ENCODE assay signal across 19 cellular contexts in genomic region chr14:54715811-54716210, GRCh38.
DNase-seq lines count a peak whose midpoint lies in the region; ATAC-seq and TF ChIP-seq lines count a peak whose summit lies in the region.
"Had no signal": no experiment of that assay in that cellular context is flagged by ENCODE, and none has a peak within 500 bp of the region (broad histone marks: within the 10 kb centered on the region; RNA-seq: fewer than 3 reads in every experiment).

No MANE protein-coding gene starts in this region.

- DNase-seq in heart right ventricle (no peak), Right ventricle myocardium inferior (ENCODE audit: missing footprints) (no peak), coronary artery (ENCODE audit: low spot score) (no peak), AG08395 (ENCODE audit: low spot score) (no peak), sigmoid colon (no peak), GM10248 (ENCODE audit: extremely low spot score) (no peak)
- DNase-seq: BE2C; Calu3; CD4-positive, alpha-beta memory T cell; DMS53; NCI-H1417 treated with DMSO at 0.1 percent for 48 hours; NCI-H2029; NCI-H345; NCI-H526; PC-9; SJCRH30 had no signal

- TF ChIP-seq EP300 in sigmoid colon (IDR thresholded peaks at IDR 0.05): no peak

- peaks cover 16 to 88% (median 60%) of the 10 kb centered on the region in 9 donors for H3K4me1 ChIP-seq in heart right ventricle
- H3K4me1 ChIP-seq in skeletal muscle tissue (ENCODE audit: control insufficient read depth in 3 of 3, insufficient read depth in 3 of 3, low read length in 3 of 3): peaks cover 44 to 68% (median 61%) of the 10 kb centered on the region in 3 donors
- H3K4me1 ChIP-seq in sigmoid colon: peaks cover 0 to 69% (median 55%) of the 10 kb centered on the region in 4 donors
- H3K4me1 ChIP-seq: BE2C had no signal

- H3K27me3 ChIP-seq in heart right ventricle: no peaks in the 10 kb centered on the region
- H3K27me3 ChIP-seq in skeletal muscle tissue (ENCODE audit: control insufficient read depth in 3 of 3, insufficient read depth in 3 of 3, low read length in 3 of 3): no peaks in the 10 kb centered on the region
- no peaks in the 10 kb centered on the region for H3K27me3 ChIP-seq in sigmoid colon
- H3K27me3 ChIP-seq: BE2C, SJCRH30 had no signal

- no peak for ATAC-seq in heart right ventricle
- no peak for ATAC-seq in Right ventricle myocardium inferior
- no peak for ATAC-seq in HG03439 (IDR thresholded peaks at IDR 0.05; ENCODE audit: unreplicated experiment)

- POLR2A ChIA-PET in GM10248 (lab: Yijun Ruan, JAX): no interaction called here

- H3K4me3 ChIP-seq in heart right ventricle (no peak overlapping the region), coronary artery (no peak overlapping the region), skeletal muscle tissue (ENCODE audit: low read length in 3 of 3) (no peak overlapping the region), sigmoid colon (no peak overlapping the region)
- H3K4me3 ChIP-seq: PC-9, SJCRH30 had no signal

- H3K36me3 ChIP-seq in heart right ventricle: no peaks in the 10 kb centered on the region
- no peaks in the 10 kb centered on the region for H3K36me3 ChIP-seq in skeletal muscle tissue (ENCODE audit: control insufficient read depth in 3 of 3, insufficient read depth in 3 of 3, low read length in 3 of 3)
- no peaks in the 10 kb centered on the region for H3K36me3 ChIP-seq in sigmoid colon
- H3K36me3 ChIP-seq: BE2C, SJCRH30 had no signal

- CTCF ChIA-PET in GM10248 (lab: Yijun Ruan, JAX): no interaction called here

- H3K9me3 ChIP-seq in heart right ventricle (no peaks in the 10 kb centered on the region), skeletal muscle tissue (ENCODE audit: control insufficient read depth in 3 of 3, low read length in 3 of 3) (no peaks in the 10 kb centered on the region), sigmoid colon (no peaks in the 10 kb centered on the region)
- H3K9me3 ChIP-seq: BE2C, SJCRH30 had no signal

- TF ChIP-seq POLR2A in sigmoid colon (IDR thresholded peaks at IDR 0.05): no peak

- TF ChIP-seq CTCF in heart right ventricle (IDR thresholded peaks at IDR 0.05): no peak
- TF ChIP-seq CTCF in coronary artery (IDR thresholded peaks at IDR 0.05): no peak
- TF ChIP-seq CTCF in sigmoid colon (IDR thresholded peaks at IDR 0.05): no peak
- TF ChIP-seq CTCF in GM10248 (IDR thresholded peaks at IDR 0.05; ENCODE audit: control extremely low read depth, extremely low read depth, low read depth, missing control alignments): no peak

- intact Hi-C loops in heart right ventricle (cut with DNase I) (no loop called here), Right ventricle myocardium inferior (cut with DNase I) (no loop called here), sigmoid colon (cut with DNase I) (no loop called here)

- WGBS in heart right ventricle, 2 donors: 56 to 66% methylated on average over 1 of the region's 1 CpG
- WGBS in sigmoid colon, 2 donors: 68 to 85% methylated on average over 1 of the region's 1 CpG

- H3K9ac ChIP-seq in skeletal muscle tissue (ENCODE audit: low read depth in 1 of 3, low read length in 3 of 3): no peak overlapping the region

- H3K27ac ChIP-seq in heart right ventricle (peak overlapping the region in 6 of 10 donors; percentile 11 to 86 (median 36)), coronary artery (peak overlapping the region; percentile 36 to 61), skeletal muscle tissue (ENCODE audit: low read depth, low read length) (peak overlapping the region; percentile 12), sigmoid colon (peak overlapping the region in 2 of 4 donors; percentile 78 to 84)
- H3K27ac ChIP-seq: 22Rv1, PC-9, SJCRH30 had no signal
